ENCODE assay signal across 16 cellular contexts in the genomic region with DNA sequence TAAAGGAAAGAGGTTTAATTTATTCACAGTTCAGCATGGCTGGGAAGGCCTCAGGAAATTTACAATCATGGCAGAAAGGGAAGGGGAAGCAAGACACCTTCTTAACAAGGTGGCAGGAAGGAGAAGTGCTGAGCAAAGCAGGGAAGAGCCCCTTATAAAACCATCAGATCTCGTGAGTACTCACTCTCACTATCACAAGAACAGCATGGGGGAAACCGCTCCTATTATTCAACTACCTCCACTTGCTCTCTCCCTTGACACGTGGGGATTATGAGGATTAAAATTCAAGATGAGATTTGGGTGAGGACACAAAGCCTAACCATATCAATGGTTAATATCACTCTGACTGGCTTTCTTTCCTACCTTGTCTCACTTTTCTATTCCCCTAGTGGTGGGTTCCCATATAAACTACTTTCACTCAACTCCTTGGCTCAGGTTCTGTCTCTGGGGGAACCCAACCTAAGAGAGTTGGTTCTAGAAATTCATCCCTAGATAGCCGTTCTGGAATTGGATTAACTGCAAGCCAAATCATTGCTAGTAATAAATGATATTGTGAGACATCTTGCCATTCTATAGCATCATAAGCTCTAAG.
"Had no signal": no experiment of that assay in that cellular context is flagged by ENCODE, and none has a peak within 500 bp of the region (broad histone marks: within the 10 kb centered on the region; RNA-seq: fewer than 3 reads in every experiment).

No MANE protein-coding gene starts in this region.

- H3K4me1 Mint-ChIP-seq: activated CD8-positive, alpha-beta memory T cell treated with anti-CD3 and anti-CD28 coated beads, Interleukin-2, amount 10 ng/mL, durations not matched to agents 7 days and 5 days; activated naive CD8-positive, alpha-beta T cell treated with anti-CD3 and anti-CD28 coated beads for 36 hours; stimulated activated effector memory CD8-positive, alpha-beta T cell treated with anti-CD3 and anti-CD28 coated beads, Interleukin-12 subunit alpha, Interleukin-12 subunit beta, amount 100 ng/mL, for 72 hours had no signal

- H3K36me3 ChIP-seq: gastrocnemius medialis, heart left ventricle, left lung, upper lobe of left lung had no signal

- H3K27ac ChIP-seq: dorsolateral prefrontal cortex, epithelial cell of prostate, gastrocnemius medialis, heart left ventricle, left lung, testis, upper lobe of left lung had no signal

- H3K4me1 ChIP-seq: gastrocnemius medialis, heart left ventricle, left lung, testis, upper lobe of left lung had no signal

- H3K27me3 Mint-ChIP-seq: activated CD4-positive, alpha-beta memory T cell treated with anti-CD3 and anti-CD28 coated beads for 36 hours; activated CD8-positive, alpha-beta memory T cell treated with anti-CD3 and anti-CD28 coated beads, Interleukin-2, amount 10 ng/mL, durations not matched to agents 7 days and 5 days; activated naive CD8-positive, alpha-beta T cell treated with anti-CD3 and anti-CD28 coated beads for 36 hours had no signal

- ATAC-seq: activated CD8-positive, alpha-beta memory T cell treated with anti-CD3 and anti-CD28 coated beads, Interleukin-2, amount 10 ng/mL, durations not matched to agents 7 days and 5 days; gastrocnemius medialis; heart left ventricle; left lung; sciatic nerve; stimulated activated effector memory CD8-positive, alpha-beta T cell treated with anti-CD3 and anti-CD28 coated beads, Interleukin-12 subunit alpha, Interleukin-12 subunit beta, amount 100 ng/mL, for 72 hours had no signal

- H3K4me2 ChIP-seq: smooth muscle cell had no signal

- H3K27ac Mint-ChIP-seq: activated CD4-positive, alpha-beta memory T cell treated with anti-CD3 and anti-CD28 coated beads for 36 hours; activated CD8-positive, alpha-beta memory T cell treated with anti-CD3 and anti-CD28 coated beads, Interleukin-2, amount 10 ng/mL, durations not matched to agents 7 days and 5 days; activated naive CD8-positive, alpha-beta T cell treated with anti-CD3 and anti-CD28 coated beads for 36 hours; stimulated activated effector memory CD8-positive, alpha-beta T cell treated with anti-CD3 and anti-CD28 coated beads, Interleukin-12 subunit alpha, Interleukin-12 subunit beta, amount 100 ng/mL, for 72 hours had no signal

- H3K27me3 ChIP-seq: dorsolateral prefrontal cortex, gastrocnemius medialis, heart left ventricle, left lung, testis, upper lobe of left lung had no signal

- H3K4me3 ChIP-seq: dorsolateral prefrontal cortex, gastrocnemius medialis, heart left ventricle, left lung, smooth muscle cell, testis, upper lobe of left lung had no signal

- H3K9me3 ChIP-seq: gastrocnemius medialis, heart left ventricle, testis, upper lobe of left lung had no signal

- H3K4me3 Mint-ChIP-seq: activated CD4-positive, alpha-beta memory T cell treated with anti-CD3 and anti-CD28 coated beads for 36 hours; activated CD8-positive, alpha-beta memory T cell treated with anti-CD3 and anti-CD28 coated beads, Interleukin-2, amount 10 ng/mL, durations not matched to agents 7 days and 5 days; activated naive CD8-positive, alpha-beta T cell treated with anti-CD3 and anti-CD28 coated beads for 36 hours; stimulated activated effector memory CD8-positive, alpha-beta T cell treated with anti-CD3 and anti-CD28 coated beads, Interleukin-12 subunit alpha, Interleukin-12 subunit beta, amount 100 ng/mL, for 72 hours had no signal

- DNase-seq: activated CD4-positive, alpha-beta memory T cell treated with anti-CD3 and anti-CD28 coated beads for 36 hours; activated CD4-positive, alpha-beta T cell treated with anti-CD3 and anti-CD28 coated beads for 4 hours; activated CD8-positive, alpha-beta memory T cell treated with anti-CD3 and anti-CD28 coated beads, Interleukin-2, amount 10 ng/mL, durations not matched to agents 7 days and 5 days; activated naive CD8-positive, alpha-beta T cell treated with anti-CD3 and anti-CD28 coated beads for 36 hours; amniotic stem cell; dorsolateral prefrontal cortex; gastrocnemius medialis; heart left ventricle; left lung; stimulated activated CD4-positive, alpha-beta T cell treated with anti-CD3 and anti-CD28 coated beads, Interleukin-4, amount 100 ng/mL, for 24 hours; testis; upper lobe of left lung had no signal

- H3K36me3 Mint-ChIP-seq: activated CD4-positive, alpha-beta memory T cell treated with anti-CD3 and anti-CD28 coated beads for 36 hours; activated CD8-positive, alpha-beta memory T cell treated with anti-CD3 and anti-CD28 coated beads, Interleukin-2, amount 10 ng/mL, durations not matched to agents 7 days and 5 days; activated naive CD8-positive, alpha-beta T cell treated with anti-CD3 and anti-CD28 coated beads for 36 hours; stimulated activated effector memory CD8-positive, alpha-beta T cell treated with anti-CD3 and anti-CD28 coated beads, Interleukin-12 subunit alpha, Interleukin-12 subunit beta, amount 100 ng/mL, for 72 hours had no signal
